ENCODE assay signal across 9 cellular contexts in genomic region chr15:39786444-39787056, GRCh38. TPM values are rescaled to one million over a fixed set of nuclear protein-coding genes. Genes with fewer than 3 reads are reported as not detected.
DNase-seq lines count a peak whose midpoint lies in the region; ATAC-seq and TF ChIP-seq lines count a peak whose summit lies in the region.
"Had no signal": no experiment of that assay in that cellular context is flagged by ENCODE, and none has a peak within 500 bp of the region (broad histone marks: within the 10 kb centered on the region; RNA-seq: fewer than 3 reads in every experiment).

No MANE protein-coding gene starts in this region.

- no peak overlapping the region for H3K27ac ChIP-seq in heart right ventricle

- no peaks in the 10 kb centered on the region for H3K9me3 ChIP-seq in heart right ventricle

- no peak overlapping the region for H3K4me3 ChIP-seq in heart right ventricle

- no peaks in the 10 kb centered on the region for H3K27me3 ChIP-seq in heart right ventricle

- TF ChIP-seq CTCF in heart right ventricle (IDR thresholded peaks at IDR 0.05): peak in 8 of 9 donors; percentile 33 to 74 (median 68)

- no peaks in the 10 kb centered on the region for H3K36me3 ChIP-seq in heart right ventricle

- WGBS in heart right ventricle, 2 donors: 5 to 8% methylated on average over 5 of the region's 5 CpGs

- no peak for ATAC-seq in heart right ventricle
- no peak for ATAC-seq in Right ventricle myocardium inferior
- ATAC-seq in SK-N-SH treated with all-trans-retinoic acid at 6 μM for 48 hours: peak; percentile 5; the same call in 2 of the 3 replicates
- ATAC-seq in GM21717 (IDR thresholded peaks at IDR 0.05; ENCODE audit: unreplicated experiment): no peak
- ATAC-seq in GM21576 (IDR thresholded peaks at IDR 0.05; ENCODE audit: unreplicated experiment): no peak
- ATAC-seq: effector memory CD8-positive, alpha-beta T cell had no signal

- peaks cover 0 to 51% (median 20%) of the 10 kb centered on the region in 9 donors for H3K4me1 ChIP-seq in heart right ventricle

- intact Hi-C loops in heart right ventricle (cut with DNase I): loop anchor here in 9 of 10 donors (1.0 to 10.0 kb wide), 11 partner anchors 86 to 248 kb away; partner anchors contain the start of genes EIF2AK4 (in 4 of the 9), SRP14 (in 3 of the 9) and GPR176 (in 1 of the 9)
- intact Hi-C loops in Right ventricle myocardium inferior (cut with DNase I): loop anchor here (5.0 kb wide), 3 partner anchors 86 to 191 kb away; partner anchors contain the start of gene EIF2AK4

- no peak for DNase-seq in heart right ventricle
- no peak for DNase-seq in Right ventricle myocardium inferior (ENCODE audit: missing footprints)
- DNase-seq in NCI-H1105 (lab: John Stamatoyannopoulos, UW): peak; percentile 27
- peak; percentile 59 for DNase-seq in fibroblast of the conjunctiva (ENCODE audit: low read depth)
- DNase-seq in retina: peak; percentile 79

TF ChIP-seq in SK-N-SH treated with all-trans-retinoic acid at 6 μM for 48 hours, 23 proteins besides CTCF, POLR2A, EP300 and RAD21:
- TF ChIP-seq ESRRG (CRISPR knock-in tag; IDR thresholded peaks at IDR 0.05) (no peak), ZNF70 (CRISPR knock-in tag; IDR thresholded peaks at IDR 0.05) (no peak), ZC3H10 (CRISPR knock-in tag; IDR thresholded peaks at IDR 0.05) (no peak), ZFP3 (CRISPR knock-in tag; IDR thresholded peaks at IDR 0.05) (no peak), CSDC2 (CRISPR knock-in tag; IDR thresholded peaks at IDR 0.05) (no peak), ZNF8 (CRISPR knock-in tag; IDR thresholded peaks at IDR 0.05) (no peak), PPARA (CRISPR knock-in tag; IDR thresholded peaks at IDR 0.05; ENCODE audit: borderline replicate concordance) (no peak), PATZ1 (CRISPR knock-in tag; IDR thresholded peaks at IDR 0.05; ENCODE audit: borderline replicate concordance) (no peak), RARB (CRISPR knock-in tag; IDR thresholded peaks at IDR 0.05) (no peak), ARNTL (CRISPR knock-in tag; IDR thresholded peaks at IDR 0.05; ENCODE audit: borderline replicate concordance, low read depth) (no peak), OSR1 (CRISPR knock-in tag; IDR thresholded peaks at IDR 0.05) (no peak)

RNA-seq across cellular contexts. Expression of gene FSIP1, which starts 3.9 kb away (rescaled TPM):
- total RNA-seq in heart right ventricle (1 to 10 TPM in 3 of 10 donors, under 1 TPM in 7; 0.15 to 4.4 (median 0.89) TPM), Right ventricle myocardium inferior (0.73 TPM)
- polyA plus RNA-seq in heart right ventricle: 1 to 10 TPM in 1 of 2 donors, under 1 TPM in 1; 0.19 to 1.9 TPM

Comparison
In these comparisons a context has a peak if more than half of its experiments do, and no peak if none do; other contexts are left out.
1. DNase-seq: peak in NCI-H1105 (single experiment), fibroblast of the conjunctiva (single experiment) and retina (single experiment); none in heart right ventricle (0 of 2) and Right ventricle myocardium inferior (single experiment).